In the genomic region with DNA sequence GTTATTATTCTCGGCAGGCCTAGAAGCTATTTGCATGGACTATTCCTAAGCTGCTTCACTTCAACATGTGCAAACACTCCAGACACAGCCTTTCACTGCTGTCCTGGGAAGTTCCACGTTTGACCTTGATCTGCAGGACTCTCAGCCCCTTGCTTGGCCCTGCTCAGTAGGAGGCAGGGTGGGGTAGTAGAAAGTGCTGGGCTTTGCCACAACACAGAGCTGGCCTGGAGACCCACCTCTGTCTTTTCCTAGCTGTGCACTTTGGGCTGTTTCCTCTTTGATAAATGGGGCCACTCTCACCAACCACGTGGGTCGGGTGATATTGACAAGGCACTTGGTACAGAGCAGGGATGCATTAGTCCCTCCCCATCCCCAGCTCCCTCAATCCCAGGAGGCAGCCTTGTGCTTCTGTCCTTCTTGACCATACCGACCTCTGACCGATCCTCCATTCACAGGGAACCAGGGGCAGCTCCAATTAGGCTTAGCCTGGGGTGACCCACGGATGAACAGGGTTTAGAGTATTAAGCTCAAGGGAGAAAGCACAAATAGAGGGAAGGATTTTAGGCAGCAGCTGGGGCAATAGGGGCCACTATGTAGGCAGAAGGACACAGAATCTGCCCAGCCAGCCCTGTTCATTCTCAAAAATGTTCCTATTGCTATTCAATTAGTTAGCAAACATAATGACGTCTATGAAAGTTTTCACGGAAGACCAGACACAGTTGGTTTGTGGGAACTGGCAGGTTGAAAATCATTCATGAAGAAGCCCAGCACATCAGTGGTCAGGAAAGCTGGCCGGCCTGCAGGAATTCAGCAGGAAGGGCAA, we compare ENCODE assay signal across 1 cellular context.
TF ChIP-seq lines count a peak whose summit lies in the region.

No MANE protein-coding gene starts in this region.

TF ChIP-seq in HepG2, 621 proteins besides CTCF, POLR2A, EP300 and RAD21 (continued from another document and continues in another):
- TF ChIP-seq MEIS1 (CRISPR knock-in tag; IDR thresholded peaks at IDR 0.05; ENCODE audit: borderline replicate concordance) (no peak), CBX5 (CRISPR knock-in tag; IDR thresholded peaks at IDR 0.05; ENCODE audit: borderline replicate concordance) (0 out of 2 replicates have a peak, but pooled peaks have one; percentile 19), NFYB (CRISPR knock-in tag; IDR thresholded peaks at IDR 0.05) (no peak), ZNF20 (CRISPR knock-in tag; IDR thresholded peaks at IDR 0.05) (no peak), ZNF674 (CRISPR knock-in tag; IDR thresholded peaks at IDR 0.05; ENCODE audit: low read depth) (no peak), STAG1 (CRISPR knock-in tag; IDR thresholded peaks at IDR 0.05) (no peak), NCOR1 (IDR thresholded peaks at IDR 0.05; ENCODE audit: borderline replicate concordance, low read length) (0 out of 2 replicates have a peak, but pooled peaks have one; percentile 21), ZFYVE20 (CRISPR knock-in tag; IDR thresholded peaks at IDR 0.05; ENCODE audit: borderline replicate concordance, low read depth) (no peak), THAP9 (CRISPR knock-in tag; IDR thresholded peaks at IDR 0.05; ENCODE audit: borderline replicate concordance) (peak; percentile 17; the same call in 1 of the 2 replicates), ATF4 (CRISPR knock-in tag; IDR thresholded peaks at IDR 0.05) (no peak), ZNF644 (CRISPR knock-in tag; IDR thresholded peaks at IDR 0.05; ENCODE audit: low read depth) (no peak), THRA (CRISPR knock-in tag; IDR thresholded peaks at IDR 0.05; ENCODE audit: borderline replicate concordance) (0 out of 2 replicates have a peak, but pooled peaks have one; percentile 42), MEF2D (CRISPR knock-in tag; IDR thresholded peaks at IDR 0.05) (0 out of 2 replicates have a peak, but pooled peaks have one; percentile 32), ZNF230 (CRISPR knock-in tag; IDR thresholded peaks at IDR 0.05) (no peak), MLLT10 (CRISPR knock-in tag; IDR thresholded peaks at IDR 0.05) (no peak), POGZ (CRISPR knock-in tag; IDR thresholded peaks at IDR 0.05) (peak; percentile 37; the same call in 1 of the 2 replicates), KAT8 (CRISPR knock-in tag; IDR thresholded peaks at IDR 0.05) (peak; percentile 59; the same call in 1 of the 2 replicates), HHEX (CRISPR knock-in tag; IDR thresholded peaks at IDR 0.05) (peak; percentile 26; the same call in 1 of the 2 replicates), ZSCAN22 (CRISPR knock-in tag; IDR thresholded peaks at IDR 0.05) (no peak), ZNF703 (CRISPR knock-in tag; IDR thresholded peaks at IDR 0.05; ENCODE audit: borderline replicate concordance) (no peak), ZNF619 (CRISPR knock-in tag; IDR thresholded peaks at IDR 0.05) (no peak; the same call in 1 of the 2 replicates), MBD4 (IDR thresholded peaks at IDR 0.05; ENCODE audit: borderline replicate concordance, low read length) (no peak), ZFP90 (CRISPR knock-in tag; IDR thresholded peaks at IDR 0.05; ENCODE audit: borderline replicate concordance) (no peak), POLR2AphosphoS5 (IDR thresholded peaks at IDR 0.05; ENCODE audit: low read depth, low read length) (0 out of 2 replicates have a peak, but pooled peaks have one; percentile 18), ZNF225 (CRISPR knock-in tag; IDR thresholded peaks at IDR 0.05) (no peak), RBAK (CRISPR knock-in tag; IDR thresholded peaks at IDR 0.05) (no peak), SRY (CRISPR knock-in tag; IDR thresholded peaks at IDR 0.05) (no peak), ATF7 (IDR thresholded peaks at IDR 0.05) (no peak), ATF7 (CRISPR knock-in tag; IDR thresholded peaks at IDR 0.05) (no peak), MXD4 (CRISPR knock-in tag; IDR thresholded peaks at IDR 0.05) (peak; percentile 71; the same call in 1 of the 2 replicates), ZFP82 (CRISPR knock-in tag; IDR thresholded peaks at IDR 0.05; ENCODE audit: borderline replicate concordance) (no peak)
- TF ChIP-seq, protein P1, sequence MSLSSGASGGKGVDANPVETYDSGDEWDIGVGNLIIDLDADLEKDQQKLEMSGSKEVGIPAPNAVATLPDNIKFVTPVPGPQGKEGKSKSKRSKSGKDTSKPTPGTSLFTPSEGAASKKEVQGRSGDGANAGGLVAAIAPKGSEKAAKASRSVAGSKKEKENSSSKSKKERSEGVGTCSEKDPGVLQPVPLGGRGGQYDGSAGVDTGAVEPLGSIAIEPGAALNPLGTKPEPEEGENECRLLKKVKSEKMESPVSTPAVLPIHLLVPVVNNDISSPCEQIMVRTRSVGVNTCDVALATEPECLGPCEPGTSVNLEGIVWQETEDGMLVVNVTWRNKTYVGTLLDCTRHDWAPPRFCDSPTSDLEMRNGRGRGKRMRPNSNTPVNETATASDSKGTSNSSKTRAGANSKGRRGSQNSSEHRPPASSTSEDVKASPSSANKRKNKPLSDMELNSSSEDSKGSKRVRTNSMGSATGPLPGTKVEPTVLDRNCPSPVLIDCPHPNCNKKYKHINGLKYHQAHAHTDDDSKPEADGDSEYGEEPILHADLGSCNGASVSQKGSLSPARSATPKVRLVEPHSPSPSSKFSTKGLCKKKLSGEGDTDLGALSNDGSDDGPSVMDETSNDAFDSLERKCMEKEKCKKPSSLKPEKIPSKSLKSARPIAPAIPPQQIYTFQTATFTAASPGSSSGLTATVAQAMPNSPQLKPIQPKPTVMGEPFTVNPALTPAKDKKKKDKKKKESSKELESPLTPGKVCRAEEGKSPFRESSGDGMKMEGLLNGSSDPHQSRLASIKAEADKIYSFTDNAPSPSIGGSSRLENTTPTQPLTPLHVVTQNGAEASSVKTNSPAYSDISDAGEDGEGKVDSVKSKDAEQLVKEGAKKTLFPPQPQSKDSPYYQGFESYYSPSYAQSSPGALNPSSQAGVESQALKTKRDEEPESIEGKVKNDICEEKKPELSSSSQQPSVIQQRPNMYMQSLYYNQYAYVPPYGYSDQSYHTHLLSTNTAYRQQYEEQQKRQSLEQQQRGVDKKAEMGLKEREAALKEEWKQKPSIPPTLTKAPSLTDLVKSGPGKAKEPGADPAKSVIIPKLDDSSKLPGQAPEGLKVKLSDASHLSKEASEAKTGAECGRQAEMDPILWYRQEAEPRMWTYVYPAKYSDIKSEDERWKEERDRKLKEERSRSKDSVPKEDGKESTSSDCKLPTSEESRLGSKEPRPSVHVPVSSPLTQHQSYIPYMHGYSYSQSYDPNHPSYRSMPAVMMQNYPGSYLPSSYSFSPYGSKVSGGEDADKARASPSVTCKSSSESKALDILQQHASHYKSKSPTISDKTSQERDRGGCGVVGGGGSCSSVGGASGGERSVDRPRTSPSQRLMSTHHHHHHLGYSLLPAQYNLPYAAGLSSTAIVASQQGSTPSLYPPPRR (CRISPR knock-in tag; IDR thresholded peaks at IDR 0.05; ENCODE audit: borderline replicate concordance) = no peak
- TF ChIP-seq, protein P2, sequence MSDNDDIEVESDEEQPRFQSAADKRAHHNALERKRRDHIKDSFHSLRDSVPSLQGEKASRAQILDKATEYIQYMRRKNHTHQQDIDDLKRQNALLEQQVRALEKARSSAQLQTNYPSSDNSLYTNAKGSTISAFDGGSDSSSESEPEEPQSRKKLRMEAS (IDR thresholded peaks at IDR 0.05) = peak; percentile 82
- TF ChIP-seq, protein P3, sequence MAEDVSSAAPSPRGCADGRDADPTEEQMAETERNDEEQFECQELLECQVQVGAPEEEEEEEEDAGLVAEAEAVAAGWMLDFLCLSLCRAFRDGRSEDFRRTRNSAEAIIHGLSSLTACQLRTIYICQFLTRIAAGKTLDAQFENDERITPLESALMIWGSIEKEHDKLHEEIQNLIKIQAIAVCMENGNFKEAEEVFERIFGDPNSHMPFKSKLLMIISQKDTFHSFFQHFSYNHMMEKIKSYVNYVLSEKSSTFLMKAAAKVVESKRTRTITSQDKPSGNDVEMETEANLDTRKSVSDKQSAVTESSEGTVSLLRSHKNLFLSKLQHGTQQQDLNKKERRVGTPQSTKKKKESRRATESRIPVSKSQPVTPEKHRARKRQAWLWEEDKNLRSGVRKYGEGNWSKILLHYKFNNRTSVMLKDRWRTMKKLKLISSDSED (CRISPR knock-in tag; IDR thresholded peaks at IDR 0.05) = no peak
- TF ChIP-seq, protein P4, sequence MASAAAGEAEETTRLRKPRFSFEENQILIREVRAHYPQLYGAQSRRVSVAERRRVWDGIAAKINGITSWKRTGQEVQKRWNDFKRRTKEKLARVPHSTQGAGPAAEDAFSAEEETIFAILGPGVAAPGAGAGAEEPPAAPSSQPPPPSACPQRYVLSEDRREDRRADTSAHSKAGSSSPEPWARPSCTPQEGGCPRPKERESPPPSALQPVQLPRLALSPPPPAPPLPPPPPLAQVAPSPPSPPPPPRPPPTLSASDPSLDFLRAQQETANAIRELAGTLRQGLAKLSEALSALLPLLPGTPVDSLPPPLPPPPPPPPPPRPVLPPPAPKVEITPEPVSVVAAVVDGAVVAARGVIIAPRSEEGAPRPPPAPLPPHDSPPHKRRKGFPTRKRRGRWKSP (CRISPR knock-in tag; IDR thresholded peaks at IDR 0.05) = no peak
- TF ChIP-seq, protein P5, sequence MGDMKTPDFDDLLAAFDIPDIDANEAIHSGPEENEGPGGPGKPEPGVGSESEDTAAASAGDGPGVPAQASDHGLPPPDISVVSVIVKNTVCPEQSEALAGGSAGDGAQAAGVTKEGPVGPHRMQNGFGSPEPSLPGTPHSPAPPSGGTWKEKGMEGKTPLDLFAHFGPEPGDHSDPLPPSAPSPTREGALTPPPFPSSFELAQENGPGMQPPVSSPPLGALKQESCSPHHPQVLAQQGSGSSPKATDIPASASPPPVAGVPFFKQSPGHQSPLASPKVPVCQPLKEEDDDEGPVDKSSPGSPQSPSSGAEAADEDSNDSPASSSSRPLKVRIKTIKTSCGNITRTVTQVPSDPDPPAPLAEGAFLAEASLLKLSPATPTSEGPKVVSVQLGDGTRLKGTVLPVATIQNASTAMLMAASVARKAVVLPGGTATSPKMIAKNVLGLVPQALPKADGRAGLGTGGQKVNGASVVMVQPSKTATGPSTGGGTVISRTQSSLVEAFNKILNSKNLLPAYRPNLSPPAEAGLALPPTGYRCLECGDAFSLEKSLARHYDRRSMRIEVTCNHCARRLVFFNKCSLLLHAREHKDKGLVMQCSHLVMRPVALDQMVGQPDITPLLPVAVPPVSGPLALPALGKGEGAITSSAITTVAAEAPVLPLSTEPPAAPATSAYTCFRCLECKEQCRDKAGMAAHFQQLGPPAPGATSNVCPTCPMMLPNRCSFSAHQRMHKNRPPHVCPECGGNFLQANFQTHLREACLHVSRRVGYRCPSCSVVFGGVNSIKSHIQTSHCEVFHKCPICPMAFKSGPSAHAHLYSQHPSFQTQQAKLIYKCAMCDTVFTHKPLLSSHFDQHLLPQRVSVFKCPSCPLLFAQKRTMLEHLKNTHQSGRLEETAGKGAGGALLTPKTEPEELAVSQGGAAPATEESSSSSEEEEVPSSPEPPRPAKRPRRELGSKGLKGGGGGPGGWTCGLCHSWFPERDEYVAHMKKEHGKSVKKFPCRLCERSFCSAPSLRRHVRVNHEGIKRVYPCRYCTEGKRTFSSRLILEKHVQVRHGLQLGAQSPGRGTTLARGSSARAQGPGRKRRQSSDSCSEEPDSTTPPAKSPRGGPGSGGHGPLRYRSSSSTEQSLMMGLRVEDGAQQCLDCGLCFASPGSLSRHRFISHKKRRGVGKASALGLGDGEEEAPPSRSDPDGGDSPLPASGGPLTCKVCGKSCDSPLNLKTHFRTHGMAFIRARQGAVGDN (CRISPR knock-in tag; IDR thresholded peaks at IDR 0.05) = peak; percentile 65
- TF ChIP-seq, protein P6, sequence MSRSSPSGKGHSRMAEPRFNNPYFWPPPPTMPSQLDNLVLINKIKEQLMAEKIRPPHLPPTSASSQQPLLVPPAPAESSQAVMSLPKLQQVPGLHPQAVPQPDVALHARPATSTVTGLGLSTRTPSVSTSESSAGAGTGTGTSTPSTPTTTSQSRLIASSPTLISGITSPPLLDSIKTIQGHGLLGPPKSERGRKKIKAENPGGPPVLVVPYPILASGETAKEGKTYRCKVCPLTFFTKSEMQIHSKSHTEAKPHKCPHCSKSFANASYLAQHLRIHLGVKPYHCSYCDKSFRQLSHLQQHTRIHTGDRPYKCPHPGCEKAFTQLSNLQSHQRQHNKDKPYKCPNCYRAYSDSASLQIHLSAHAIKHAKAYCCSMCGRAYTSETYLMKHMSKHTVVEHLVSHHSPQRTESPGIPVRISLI (CRISPR knock-in tag; IDR thresholded peaks at IDR 0.05; ENCODE audit: borderline replicate concordance) = no peak
- TF ChIP-seq, protein P7, sequence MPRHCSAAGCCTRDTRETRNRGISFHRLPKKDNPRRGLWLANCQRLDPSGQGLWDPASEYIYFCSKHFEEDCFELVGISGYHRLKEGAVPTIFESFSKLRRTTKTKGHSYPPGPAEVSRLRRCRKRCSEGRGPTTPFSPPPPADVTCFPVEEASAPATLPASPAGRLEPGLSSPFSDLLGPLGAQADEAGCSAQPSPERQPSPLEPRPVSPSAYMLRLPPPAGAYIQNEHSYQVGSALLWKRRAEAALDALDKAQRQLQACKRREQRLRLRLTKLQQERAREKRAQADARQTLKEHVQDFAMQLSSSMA (CRISPR knock-in tag; IDR thresholded peaks at IDR 0.05) = no peak
